ENCODE assay signal across 8 cellular contexts in genomic region chr3:195269375-195270078, GRCh38. TPM values are rescaled to one million over a fixed set of nuclear protein-coding genes. Genes with fewer than 3 reads are reported as not detected.
DNase-seq lines count a peak whose midpoint lies in the region; ATAC-seq and TF ChIP-seq lines count a peak whose summit lies in the region.

No MANE protein-coding gene starts in this region.

- H3K27me3 ChIP-seq in gastroesophageal sphincter = no peaks in the 10 kb centered on the region

- TF ChIP-seq CTCF in gastroesophageal sphincter (IDR thresholded peaks at IDR 0.05) = no peak

- H3K4me3 ChIP-seq in gastroesophageal sphincter = peak overlapping the region in 1 of 2 donors; percentile 76

- peak overlapping the region in 3 of 4 donors; percentile 88 to 90 (median 88) for H3K27ac ChIP-seq in gastroesophageal sphincter

- no peaks in the 10 kb centered on the region for H3K27me3 Mint-ChIP-seq in T-helper 2 cell treated with Interferon-gamma antibody and Interleukin-4, amounts not matched to agents 5 μg/mL and 100 μg/mL, for 36 hours (ENCODE audit: low read depth)
- H3K27me3 Mint-ChIP-seq in T-cell = no peaks in the 10 kb centered on the region
- no peaks in the 10 kb centered on the region for H3K27me3 Mint-ChIP-seq in stimulated activated naive B cell treated with anti-CD40 and anti-IgM and Interleukin-4, amounts not matched to agents 10 μg/mL and 1 μg/mL and 100 μg/mL, for 72 hours

- no peak for TF ChIP-seq EP300 in gastroesophageal sphincter (IDR thresholded peaks at IDR 0.05)

- CTCF ChIA-PET in T-cell (lab: Charles Lee) = interaction anchor here (0.6 to 2.9 kb wide), 6 partner anchors 7 to 598 kb away, joined by 4 to 15 read pairs (median 8); partner anchors contain the start of genes LSG1 (in 1 of the 2) and PPP1R2 (in 1 of the 2)

- POLR2A ChIA-PET in T-cell (lab: Charles Lee) = interaction anchor here in 1 of 2 donors (0.6 to 0.7 kb wide), 2 partner anchors 35 to 130 kb away, joined by 4 read pairs; no protein-coding TSS in a partner anchor

- peaks cover 0 to 30% (median 14%) of the 10 kb centered on the region in 3 donors for H3K4me1 ChIP-seq in gastroesophageal sphincter

- peaks cover 26% of the 10 kb centered on the region for H3K4me1 Mint-ChIP-seq in T-helper 2 cell treated with Interferon-gamma antibody and Interleukin-4, amounts not matched to agents 5 μg/mL and 100 μg/mL, for 36 hours (ENCODE audit: low read depth)
- peaks cover 23 to 32% (median 28%) of the 10 kb centered on the region in 3 donors for H3K4me1 Mint-ChIP-seq in T-cell
- peaks cover 16 to 27% of the 10 kb centered on the region in 2 donors for H3K4me1 Mint-ChIP-seq in stimulated activated naive B cell treated with anti-CD40 and anti-IgM and Interleukin-4, amounts not matched to agents 10 μg/mL and 1 μg/mL and 100 μg/mL, for 72 hours

- peaks cover 12% of the 10 kb centered on the region for H3K36me3 Mint-ChIP-seq in T-helper 2 cell treated with Interferon-gamma antibody and Interleukin-4, amounts not matched to agents 5 μg/mL and 100 μg/mL, for 36 hours (ENCODE audit: low read depth)
- H3K36me3 Mint-ChIP-seq in T-cell = peaks cover 14% of the 10 kb centered on the region
- peaks cover 19 to 25% of the 10 kb centered on the region in 2 donors for H3K36me3 Mint-ChIP-seq in stimulated activated naive B cell treated with anti-CD40 and anti-IgM and Interleukin-4, amounts not matched to agents 10 μg/mL and 1 μg/mL and 100 μg/mL, for 72 hours

- H3K36me3 ChIP-seq in gastroesophageal sphincter = peaks cover 0 to 14% of the 10 kb centered on the region in 2 donors

- no peaks in the 10 kb centered on the region for H3K9me3 ChIP-seq in gastroesophageal sphincter

- no peak for DNase-seq in T-helper 2 cell treated with Interferon-gamma antibody and Interleukin-4, amounts not matched to agents 5 μg/mL and 100 μg/mL, for 36 hours (ENCODE audit: low spot score)
- DNase-seq in T-helper 2 cell (no peak), T-cell (no peak), HuH-7.5 (ENCODE audit: low spot score) (no peak)
- no peak for DNase-seq in stimulated activated naive B cell treated with anti-CD40 and anti-IgM and Interleukin-4, amounts not matched to agents 10 μg/mL and 1 μg/mL and 100 μg/mL, for 72 hours

- 50 to 78% methylated on average over 1 to 2 of the region's 5 CpGs for WGBS in gastroesophageal sphincter (ENCODE audit: low coverage in 1 of 2), 2 donors

- H3K4me3 Mint-ChIP-seq in T-helper 2 cell treated with Interferon-gamma antibody and Interleukin-4, amounts not matched to agents 5 μg/mL and 100 μg/mL, for 36 hours = peak overlapping the region; percentile 80
- H3K4me3 Mint-ChIP-seq in T-cell = peak overlapping the region; percentile 78 to 82 (median 80)
- H3K4me3 Mint-ChIP-seq in stimulated activated naive B cell treated with anti-CD40 and anti-IgM and Interleukin-4, amounts not matched to agents 10 μg/mL and 1 μg/mL and 100 μg/mL, for 72 hours = peak overlapping the region; percentile 85 to 89

- no peaks in the 10 kb centered on the region for H3K9me3 Mint-ChIP-seq in T-helper 2 cell treated with Interferon-gamma antibody and Interleukin-4, amounts not matched to agents 5 μg/mL and 100 μg/mL, for 36 hours
- no peaks in the 10 kb centered on the region for H3K9me3 Mint-ChIP-seq in T-cell
- no peaks in the 10 kb centered on the region for H3K9me3 Mint-ChIP-seq in stimulated activated naive B cell treated with anti-CD40 and anti-IgM and Interleukin-4, amounts not matched to agents 10 μg/mL and 1 μg/mL and 100 μg/mL, for 72 hours

- H3K27ac Mint-ChIP-seq in T-helper 2 cell treated with Interferon-gamma antibody and Interleukin-4, amounts not matched to agents 5 μg/mL and 100 μg/mL, for 36 hours = no peak overlapping the region
- H3K27ac Mint-ChIP-seq in T-cell = peak overlapping the region in 1 of 2 donors; percentile 79
- no peak overlapping the region for H3K27ac Mint-ChIP-seq in stimulated activated naive B cell treated with anti-CD40 and anti-IgM and Interleukin-4, amounts not matched to agents 10 μg/mL and 1 μg/mL and 100 μg/mL, for 72 hours

- no peak for TF ChIP-seq POLR2A in gastroesophageal sphincter (IDR thresholded peaks at IDR 0.05)

- ATAC-seq in T-cell (replicated peaks in 1 of 4) (no peak), gastroesophageal sphincter (no peak), HG03520 (IDR thresholded peaks at IDR 0.05; ENCODE audit: unreplicated experiment) (no peak), GM18517 (IDR thresholded peaks at IDR 0.05; ENCODE audit: unreplicated experiment) (no peak)
- ATAC-seq in stimulated activated naive B cell treated with anti-CD40 and anti-IgM and Interleukin-4, amounts not matched to agents 10 μg/mL and 1 μg/mL and 100 μg/mL, for 72 hours (replicated peaks) = no peak

RNA-seq across cellular contexts. Expression of gene XXYLT1, which starts 1.4 kb away (rescaled TPM):
- total RNA-seq in T-cell (1 to 10 TPM; 4.6 to 9.1 (median 5.7) TPM), gastroesophageal sphincter (10 to 100 TPM; 10.1 to 14.0 (median 12.5) TPM)
